In the genomic region with DNA sequence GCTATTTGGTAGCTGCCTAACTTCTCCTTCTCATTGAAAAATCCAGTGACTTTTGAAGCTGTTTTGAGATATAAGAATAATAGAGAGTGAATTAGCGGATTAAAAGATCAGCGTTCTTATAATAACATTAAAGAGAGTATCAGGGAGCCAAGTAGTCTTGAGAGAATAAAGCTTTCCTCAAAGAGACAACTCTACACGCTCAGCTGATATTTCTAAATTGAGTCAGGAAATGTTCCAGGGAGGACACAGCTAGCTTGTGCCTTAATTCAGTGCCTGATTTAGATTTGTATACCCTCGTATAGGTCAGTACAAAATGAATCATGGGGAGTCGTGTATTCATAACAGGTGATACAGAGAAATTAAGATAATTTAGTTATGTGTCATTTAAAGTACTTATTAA, we compare ENCODE assay signal across 19 cellular contexts.
DNase-seq lines count a peak whose midpoint lies in the region; ATAC-seq and TF ChIP-seq lines count a peak whose summit lies in the region.
"Had no signal": no experiment of that assay in that cellular context is flagged by ENCODE, and none has a peak within 500 bp of the region (broad histone marks: within the 10 kb centered on the region; RNA-seq: fewer than 3 reads in every experiment).

No MANE protein-coding gene starts in this region.

- no peak overlapping the region for H3K23ac ChIP-seq in neuronal stem cell (ENCODE audit: low read depth, low read length, poor library complexity)

- no peak overlapping the region for H3K9ac ChIP-seq in neuronal stem cell (ENCODE audit: low read depth, low read length, poor library complexity)

- H3K27me3 ChIP-seq in heart left ventricle (no peaks in the 10 kb centered on the region), esophagus muscularis mucosa (no peaks in the 10 kb centered on the region), neuronal stem cell (ENCODE audit: control insufficient read depth in 3 of 3, insufficient read depth in 3 of 3, low read depth in 1 of 3, low read length in 3 of 3) (no peaks in the 10 kb centered on the region), upper lobe of left lung (no peaks in the 10 kb centered on the region)
- H3K27me3 ChIP-seq: ovary, suprapubic skin had no signal

- ATAC-seq in heart left ventricle (no peak), Right ventricle myocardium superior (ENCODE audit: poor library complexity) (no peak), upper lobe of left lung (ENCODE audit: low FRiP score in 2 of 2) (no peak)
- ATAC-seq: activated CD4-positive, CD25-positive, alpha-beta regulatory T cell treated with anti-CD3 and anti-CD28 coated beads, Interleukin-2, amount 50 U/mL, for 24 hours; activated T-helper 17 cell treated with anti-CD3 and anti-CD28 coated beads, Interleukin-2, amount 50 U/mL, for 72 hours had no signal

- H3K9me3 ChIP-seq in heart left ventricle, result no peaks in the 10 kb centered on the region
- no peaks in the 10 kb centered on the region for H3K9me3 ChIP-seq in esophagus muscularis mucosa
- H3K9me3 ChIP-seq in neuronal stem cell (replicated peaks in 1 of 2; ENCODE audit: control insufficient read depth in 2 of 2, insufficient read depth in 1 of 2, low read depth in 1 of 2, low read length in 2 of 2), result no peaks in the 10 kb centered on the region
- no peaks in the 10 kb centered on the region for H3K9me3 ChIP-seq in upper lobe of left lung
- H3K9me3 ChIP-seq: ovary, suprapubic skin had no signal

- H2AK5ac ChIP-seq in neuronal stem cell (ENCODE audit: low read depth, low read length), result no peak overlapping the region

- no peak overlapping the region for H2BK15ac ChIP-seq in neuronal stem cell (ENCODE audit: low read length)

- intact Hi-C loops in heart left ventricle (cut with DNase I), result loop anchor here in 9 of 10 donors (5.0 to 10.0 kb wide), 8 partner anchors 37 to 768 kb away; a partner anchor contains a TSS
- intact Hi-C loops in Right ventricle myocardium superior (cut with DNase I), result loop anchor here (5.0 kb wide), 1 partner anchor 73 kb away; a partner anchor contains a TSS
- intact Hi-C loops in esophagus muscularis mucosa (cut with DNase I), result no loop called here

- H3K18ac ChIP-seq in neuronal stem cell (ENCODE audit: low read length), result no peak overlapping the region

- TF ChIP-seq CTCF in heart left ventricle (IDR thresholded peaks at IDR 0.05), result no peak
- no peak for TF ChIP-seq CTCF in esophagus muscularis mucosa (IDR thresholded peaks at IDR 0.05)
- TF ChIP-seq CTCF in upper lobe of left lung (IDR thresholded peaks at IDR 0.05), result no peak

- H2BK120ac ChIP-seq in neuronal stem cell (ENCODE audit: low read depth, low read length), result no peak overlapping the region

- no peak overlapping the region for H3K4me2 ChIP-seq in neuronal stem cell (ENCODE audit: insufficient read depth, low read length, poor library complexity, severe bottlenecking)
- H3K4me2 ChIP-seq: PC-9 had no signal

- TF ChIP-seq POLR2A in heart left ventricle (IDR thresholded peaks at IDR 0.05), result no peak
- TF ChIP-seq POLR2A in esophagus muscularis mucosa (IDR thresholded peaks at IDR 0.05; ENCODE audit: low read depth), result no peak
- no peak for TF ChIP-seq POLR2A in upper lobe of left lung (IDR thresholded peaks at IDR 0.05)

- WGBS in heart left ventricle, 4 donors, result 20 to 27% (median 24%) methylated on average over 5 of the region's 5 CpGs
- 35% methylated on average over 5 of the region's 5 CpGs for WGBS in esophagus muscularis mucosa
- WGBS in neuronal stem cell (ENCODE audit: extremely low coverage in 2 of 2, insufficient read length in 2 of 2, insufficient replicate concordance in 1 of 2), 2 donors, result no CpG with 5 or more reads among the region's 5 CpGs
- WGBS in upper lobe of left lung, 2 donors, result 57 to 64% methylated on average over 5 of the region's 5 CpGs

- H3K4me1 ChIP-seq in heart left ventricle, result peaks cover 9 to 72% (median 53%) of the 10 kb centered on the region in 12 donors
- H3K4me1 ChIP-seq in esophagus muscularis mucosa, result peaks cover 27 to 43% (median 29%) of the 10 kb centered on the region in 4 donors
- peaks cover 18 to 59% of the 10 kb centered on the region in 2 donors for H3K4me1 ChIP-seq in neuronal stem cell (ENCODE audit: control insufficient read depth in 2 of 2, insufficient read depth in 1 of 2, low read depth in 1 of 2, low read length in 2 of 2)
- peaks cover 13 to 28% (median 24%) of the 10 kb centered on the region in 4 donors for H3K4me1 ChIP-seq in upper lobe of left lung

- H2BK5ac ChIP-seq in neuronal stem cell (ENCODE audit: low read length), result no peak overlapping the region

- no peak overlapping the region for H3K4ac ChIP-seq in neuronal stem cell (ENCODE audit: low read length)

- no peaks in the 10 kb centered on the region for H3K79me1 ChIP-seq in neuronal stem cell (ENCODE audit: low read depth, low read length)

- no peak overlapping the region for H2BK12ac ChIP-seq in neuronal stem cell (ENCODE audit: low read length)

- TF ChIP-seq EP300 in esophagus muscularis mucosa (IDR thresholded peaks at IDR 0.05) (no peak), upper lobe of left lung (IDR thresholded peaks at IDR 0.05) (no peak)

- no peak for DNase-seq in heart left ventricle
- no peak for DNase-seq in Right ventricle myocardium superior
- DNase-seq in esophagus muscularis mucosa (ENCODE audit: extremely low spot score), result no peak
- no peak for DNase-seq in neuronal stem cell (ENCODE audit: low spot score)
- DNase-seq in upper lobe of left lung, result no peak
- DNase-seq in KG1 (lab: John Stamatoyannopoulos, UW), result no peak
- DNase-seq in NCI-H2081 (lab: John Stamatoyannopoulos, UW), result no peak
- DNase-seq in activated CD4-positive, alpha-beta T cell treated with anti-CD3 and anti-CD28 coated beads, Interleukin-2, amount 50 U/mL, for 1 hour, result no peak
- DNase-seq: effector memory CD4-positive, alpha-beta T cell; kidney; NCI-H2171; NCI-H748 treated with DMSO at 0.1 percent for 48 hours; ovary; PC-9 had no signal

- H3K14ac ChIP-seq in neuronal stem cell (ENCODE audit: low read length), result no peak overlapping the region

- H3K27ac ChIP-seq in heart left ventricle (peak overlapping the region; percentile 71 to 97 (median 90)), esophagus muscularis mucosa (replicated peaks in 1 of 4) (peak overlapping the region in 3 of 4 donors; percentile 11 to 14 (median 12)), neuronal stem cell (replicated peaks; ENCODE audit: low read length) (no peak overlapping the region), upper lobe of left lung (peak overlapping the region in 3 of 4 donors; percentile 23 to 65 (median 62))
- H3K27ac ChIP-seq: C4-2B, ovary, PC-9, SK-N-MC, suprapubic skin had no signal

- H2AFZ ChIP-seq in neuronal stem cell (ENCODE audit: low read length), result peak overlapping the region; percentile 49
- H2AFZ ChIP-seq: PC-9 had no signal

- H3K36me3 ChIP-seq in heart left ventricle (no peaks in the 10 kb centered on the region), esophagus muscularis mucosa (no peaks in the 10 kb centered on the region), neuronal stem cell (replicated peaks in 1 of 2; ENCODE audit: control insufficient read depth in 2 of 2, insufficient read depth in 2 of 2, low read length in 2 of 2) (no peaks in the 10 kb centered on the region), upper lobe of left lung (no peaks in the 10 kb centered on the region)
- H3K36me3 ChIP-seq: ovary, suprapubic skin had no signal

- H3K4me3 ChIP-seq in heart left ventricle (no peak overlapping the region), esophagus muscularis mucosa (no peak overlapping the region), neuronal stem cell (ENCODE audit: low read length in 2 of 2) (no peak overlapping the region), upper lobe of left lung (no peak overlapping the region)
- H3K4me3 ChIP-seq: ovary, PC-9, SK-N-MC, suprapubic skin had no signal

- H4K8ac ChIP-seq in neuronal stem cell (ENCODE audit: low read depth, low read length), result no peak overlapping the region

- H4K91ac ChIP-seq in neuronal stem cell (ENCODE audit: low read depth, low read length, poor library complexity), result no peak overlapping the region
